ENCODE assay signal across 11 cellular contexts in genomic region chr17:21377821-21378396, GRCh38. TPM values are rescaled to one million over a fixed set of nuclear protein-coding genes. Genes with fewer than 3 reads are reported as not detected.
DNase-seq lines count a peak whose midpoint lies in the region; ATAC-seq lines count a peak whose summit lies in the region.
"Had no signal": no experiment of that assay in that cellular context is flagged by ENCODE, and none has a peak within 500 bp of the region (broad histone marks: within the 10 kb centered on the region; RNA-seq: fewer than 3 reads in every experiment).

No MANE protein-coding gene starts in this region.

- H3K4me2 ChIP-seq in GM23248 (ENCODE audit: unreplicated experiment), result peak overlapping the region; percentile 89

- H3K9me2 ChIP-seq in GM23248 (ENCODE audit: insufficient read depth), result no peaks in the 10 kb centered on the region

- no peak for ATAC-seq in HG03025 (IDR thresholded peaks at IDR 0.05; ENCODE audit: low FRiP score, unreplicated experiment)

- H3K27me3 ChIP-seq in GM23248 (replicated peaks; ENCODE audit: insufficient read depth) (peaks cover 4% of the 10 kb centered on the region; the same call in 1 of the 2 replicates), adipocyte (replicated peaks; ENCODE audit: control insufficient read depth, insufficient read depth, low read length) (peaks cover 11% of the 10 kb centered on the region), skeletal muscle tissue (ENCODE audit: control insufficient read depth in 3 of 3, insufficient read depth in 3 of 3, low read length in 3 of 3) (no peaks in the 10 kb centered on the region)

- H4K20me1 ChIP-seq in GM23248 (ENCODE audit: insufficient read depth), result no peaks in the 10 kb centered on the region

- peaks cover 8% of the 10 kb centered on the region for H3K4me1 ChIP-seq in GM23248 (ENCODE audit: insufficient read depth)
- H3K4me1 ChIP-seq in adipocyte (ENCODE audit: control insufficient read depth, insufficient read depth, low read length), result peaks cover 16% of the 10 kb centered on the region
- peaks cover 35 to 66% (median 63%) of the 10 kb centered on the region in 3 donors for H3K4me1 ChIP-seq in skeletal muscle tissue (ENCODE audit: control insufficient read depth in 3 of 3, insufficient read depth in 3 of 3, low read length in 3 of 3)
- H3K4me1 ChIP-seq: HAP-1 had no signal

- no peaks in the 10 kb centered on the region for H3F3A ChIP-seq in GM23248 (ENCODE audit: insufficient read depth)

- H2AFZ ChIP-seq in GM23248, result peak overlapping the region; percentile 77

- no peaks in the 10 kb centered on the region for H3K79me2 ChIP-seq in GM23248 (ENCODE audit: insufficient read depth)

- DNase-seq in GM23248, result no peak
- DNase-seq in adipocyte (ENCODE audit: low read depth), result no peak
- peak; percentile 66 for DNase-seq in iPS-NIHi7 (ENCODE audit: extremely low spot score)
- DNase-seq in D341Med (ENCODE audit: low spot score), result no peak
- no peak for DNase-seq in DMS53 treated with DMSO at 0.1 percent for 48 hours (lab: John Stamatoyannopoulos, UW; ENCODE audit: unreplicated experiment)
- no peak for DNase-seq in stimulated activated CD4-positive, alpha-beta T cell treated with anti-CD3 and anti-CD28 coated beads, Interleukin-4, amount 100 ng/mL, for 24 hours
- DNase-seq: amygdala, NCI-H1417 treated with DMSO at 0.1 percent for 48 hours had no signal

- in situ Hi-C loops in GM23248 (cut with MboI), result no loop called here

- H3K27ac ChIP-seq in GM23248, result no peak overlapping the region
- peak overlapping the region; percentile 91 for H3K27ac ChIP-seq in skeletal muscle tissue (ENCODE audit: low read depth, low read length)

- H3K36me3 ChIP-seq in GM23248 (ENCODE audit: low read depth), result no peaks in the 10 kb centered on the region
- no peaks in the 10 kb centered on the region for H3K36me3 ChIP-seq in adipocyte (ENCODE audit: control insufficient read depth, insufficient read depth, low read length, severe bottlenecking)
- no peaks in the 10 kb centered on the region for H3K36me3 ChIP-seq in skeletal muscle tissue (ENCODE audit: control insufficient read depth in 3 of 3, insufficient read depth in 3 of 3, low read length in 3 of 3)
- H3K36me3 ChIP-seq: HAP-1 had no signal

- 10 to 11% methylated on average over 22 to 34 of the region's 39 CpGs for WGBS in GM23248 (ENCODE audit: low coverage in 1 of 2, low lambda C conversion rate in 2 of 2, missing lambda C conversion rate in 2 of 2), 2 experiments

- H3K9ac ChIP-seq in GM23248 (no peak overlapping the region), adipocyte (ENCODE audit: low read length) (peak overlapping the region; percentile 85), skeletal muscle tissue (ENCODE audit: low read depth in 1 of 3, low read length in 3 of 3) (peak overlapping the region; percentile 76 to 91 (median 87))

- no peak overlapping the region for H3K4me3 ChIP-seq in GM23248
- H3K4me3 ChIP-seq in adipocyte (ENCODE audit: low read length), result peak overlapping the region; percentile 83
- H3K4me3 ChIP-seq in skeletal muscle tissue (ENCODE audit: low read length in 3 of 3), result peak overlapping the region; percentile 63 to 73 (median 69)
- H3K4me3 ChIP-seq: HAP-1 had no signal

- no peaks in the 10 kb centered on the region for H3K9me3 ChIP-seq in GM23248 (ENCODE audit: low read depth)
- H3K9me3 ChIP-seq in adipocyte (ENCODE audit: control insufficient read depth, low read length), result no peaks in the 10 kb centered on the region
- no peaks in the 10 kb centered on the region for H3K9me3 ChIP-seq in skeletal muscle tissue (ENCODE audit: control insufficient read depth in 3 of 3, low read length in 3 of 3)
- H3K9me3 ChIP-seq: HAP-1 had no signal

RNA-seq across cellular contexts. Expression of gene KCNJ12, which starts 1.8 kb away (rescaled TPM):
- 0.54 and 1.0 TPM in 2 replicates for total RNA-seq in GM23248 (2014; rRNA removed; shearing (Covaris generic))
- polyA plus RNA-seq in GM23248 (2016; fragmentation: Nextera tagmentation; extraction: Ambion mirVana), result 0.29 and 0.33 TPM in 2 replicates
- 14.6 TPM for total RNA-seq in skeletal muscle tissue
